22 cellular contexts compared by ENCODE assay signal in the genomic region with DNA sequence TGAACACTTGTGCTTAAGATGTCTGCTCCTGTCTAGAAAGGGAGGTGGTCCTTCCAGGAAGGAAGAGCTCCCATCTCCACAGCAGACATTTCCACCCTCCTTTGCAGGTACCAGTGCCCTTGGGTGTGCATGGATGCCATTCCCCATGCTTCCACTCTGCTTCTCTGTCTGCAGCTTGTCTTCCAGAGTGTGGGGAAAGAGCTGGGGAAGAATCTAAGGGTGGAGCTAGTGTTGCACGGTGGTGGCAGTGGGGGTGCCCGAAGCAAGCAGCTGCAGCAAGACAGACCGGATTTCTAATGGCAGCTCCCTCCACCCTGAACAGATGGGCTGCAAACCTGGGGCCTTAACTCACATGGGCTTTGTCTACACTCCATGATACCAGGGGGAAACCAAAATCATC. TPM values are rescaled to one million over a fixed set of nuclear protein-coding genes. Genes with fewer than 3 reads are reported as not detected.
"Had no signal": no experiment of that assay in that cellular context is flagged by ENCODE, and none has a peak within 500 bp of the region (broad histone marks: within the 10 kb centered on the region; RNA-seq: fewer than 3 reads in every experiment).

No MANE protein-coding gene starts in this region.

- H3K9me3 ChIP-seq: right lobe of liver, spleen, upper lobe of left lung had no signal

- DNase-seq: activated CD4-positive, alpha-beta T cell treated with anti-CD3 and anti-CD28 coated beads, Interleukin-2, amount 50 U/mL, for 4 hours; activated CD4-positive, CD25-positive, alpha-beta regulatory T cell treated with anti-CD3 and anti-CD28 coated beads, Interleukin-2, amount 50 U/mL, for 72 hours; activated gamma-delta T cell; activated naive CD8-positive, alpha-beta T cell treated with anti-CD3 and anti-CD28 coated beads for 36 hours; activated T-cell treated with anti-CD3 and anti-CD28 coated beads, Interleukin-2, amount 50 U/mL, for 48 hours; brain microvascular endothelial cell; cerebellar nuclear complex; left cardiac atrium; natural killer cell; right lobe of liver; spleen; stimulated activated CD4-positive, alpha-beta T cell treated with anti-CD3 and anti-CD28 coated beads, Interleukin-1b, Interleukin-23, amount 100 ng/mL, for 48 hours; T-helper 17 cell; upper lobe of left lung had no signal

- H3K4me3 Mint-ChIP-seq: activated naive CD8-positive, alpha-beta T cell treated with anti-CD3 and anti-CD28 coated beads for 36 hours; natural killer cell; stimulated activated memory B cell treated with anti-CD40 and anti-IgM and Interleukin-4, amounts not matched to agents 10 μg/mL and 1 μg/mL and 100 μg/mL, for 72 hours; T-helper 17 cell had no signal

- H3K9me3 Mint-ChIP-seq: natural killer cell; stimulated activated memory B cell treated with anti-CD40 and anti-IgM and Interleukin-4, amounts not matched to agents 10 μg/mL and 1 μg/mL and 100 μg/mL, for 72 hours had no signal

- H3K4me3 ChIP-seq: right lobe of liver, spleen, upper lobe of left lung had no signal

- ATAC-seq: esophagus mucosa; left cardiac atrium; natural killer cell; stimulated activated memory B cell treated with anti-CD40 and anti-IgM and Interleukin-4, amounts not matched to agents 10 μg/mL and 1 μg/mL and 100 μg/mL, for 72 hours; T-helper 17 cell had no signal

- H3K36me3 Mint-ChIP-seq: activated naive CD8-positive, alpha-beta T cell treated with anti-CD3 and anti-CD28 coated beads for 36 hours; natural killer cell; stimulated activated memory B cell treated with anti-CD40 and anti-IgM and Interleukin-4, amounts not matched to agents 10 μg/mL and 1 μg/mL and 100 μg/mL, for 72 hours had no signal

- H3K36me3 ChIP-seq: brain microvascular endothelial cell, right lobe of liver, spleen, upper lobe of left lung had no signal

- H3K4me1 ChIP-seq: right lobe of liver had no signal

- H3K27ac Mint-ChIP-seq: activated naive CD8-positive, alpha-beta T cell treated with anti-CD3 and anti-CD28 coated beads for 36 hours; natural killer cell; stimulated activated memory B cell treated with anti-CD40 and anti-IgM and Interleukin-4, amounts not matched to agents 10 μg/mL and 1 μg/mL and 100 μg/mL, for 72 hours; T-helper 17 cell had no signal

- H3K27ac ChIP-seq: brain microvascular endothelial cell, right lobe of liver, spleen, upper lobe of left lung had no signal

RNA-seq across cellular contexts. Expression of a gene that starts 22.6 kb away (rescaled TPM):
- total RNA-seq: activated naive CD8-positive, alpha-beta T cell treated with anti-CD3 and anti-CD28 coated beads for 36 hours; dermis microvascular lymphatic vessel endothelial cell; esophagus mucosa; glomerular endothelial cell; left cardiac atrium; lung microvascular endothelial cell; mononuclear cell; natural killer cell; progenitor cell of endocrine pancreas; right lobe of liver; spleen; T-helper 17 cell; upper lobe of left lung had no signal

RNA-seq across cellular contexts. Expression of a gene that starts 28.2 kb away (rescaled TPM):
- total RNA-seq: activated naive CD8-positive, alpha-beta T cell treated with anti-CD3 and anti-CD28 coated beads for 36 hours; dermis microvascular lymphatic vessel endothelial cell; esophagus mucosa; glomerular endothelial cell; left cardiac atrium; lung microvascular endothelial cell; mononuclear cell; natural killer cell; progenitor cell of endocrine pancreas; right lobe of liver; spleen; T-helper 17 cell; upper lobe of left lung had no signal
- polyA plus RNA-seq: spleen had no signal

RNA-seq across cellular contexts. Expression of a gene that starts 28.9 kb away (rescaled TPM):
- total RNA-seq: activated naive CD8-positive, alpha-beta T cell treated with anti-CD3 and anti-CD28 coated beads for 36 hours; dermis microvascular lymphatic vessel endothelial cell; esophagus mucosa; glomerular endothelial cell; left cardiac atrium; lung microvascular endothelial cell; mononuclear cell; natural killer cell; progenitor cell of endocrine pancreas; right lobe of liver; spleen; subcutaneous adipose tissue; T-helper 17 cell; upper lobe of left lung had no signal
- polyA plus RNA-seq: spleen had no signal
